In the genomic region with DNA sequence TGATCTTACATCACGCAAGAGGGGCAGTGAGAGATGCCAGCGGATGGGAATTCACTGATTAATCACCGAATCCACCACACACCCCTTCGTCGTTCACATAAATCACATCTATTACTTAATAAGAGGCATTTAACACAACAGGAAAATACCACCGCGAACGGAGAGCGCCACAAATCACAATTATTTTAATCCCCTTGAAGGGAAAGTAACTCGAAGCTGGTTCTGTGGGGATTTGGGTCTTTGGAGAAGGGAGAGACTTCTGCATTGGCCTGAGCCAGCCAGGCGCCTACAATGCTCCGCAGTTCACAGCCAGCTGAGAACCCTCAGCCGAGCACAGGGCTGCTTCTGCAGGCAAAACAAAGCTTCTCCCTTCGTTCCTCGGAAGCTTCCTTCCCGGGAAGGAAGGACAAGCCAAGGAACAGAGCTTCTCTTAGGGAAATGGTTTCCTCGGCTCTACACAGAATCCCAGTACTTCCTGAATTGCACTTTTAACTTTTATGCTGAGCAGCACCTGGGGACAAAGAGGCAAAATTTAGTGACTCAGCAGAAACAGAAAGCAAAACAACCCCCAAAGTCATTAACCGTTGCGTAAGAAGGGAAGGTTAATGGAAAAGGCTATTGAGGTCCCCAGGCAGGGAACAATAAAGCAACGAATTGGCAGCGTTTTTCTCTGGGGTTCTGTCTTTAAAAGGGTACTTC, we compare ENCODE assay signal across 7 cellular contexts. TPM values are rescaled to one million over a fixed set of nuclear protein-coding genes. Genes with fewer than 3 reads are reported as not detected.
A peak's percentile ranks its signal among the peaks of the same experiment; 100 is the strongest.
DNase-seq lines count a peak whose midpoint lies in the region; FAIRE-seq and TF ChIP-seq lines count a peak whose summit lies in the region.

A gene (minus strand): TSS at position 1 of the 699 bp plus-strand sequence. CDS start 287 bp downstream, outside the sequence.

- H3K27ac ChIP-seq in mesendoderm (ENCODE audit: low read depth, low read length), result peak within 1 kb of the TSS; percentile 5
- no peak within 1 kb of the TSS for H3K27ac ChIP-seq in urinary bladder (ENCODE audit: low read depth)

- peaks cover 3% of the 10 kb centered on the region for H3K27me3 Mint-ChIP-seq in endothelial cell (ENCODE audit: unreplicated experiment)

- peak within 1 kb of the TSS; percentile 96 for H3K4me3 Mint-ChIP-seq in endothelial cell (ENCODE audit: unreplicated experiment)

- TF ChIP-seq POLR2A in GM12892 (IDR thresholded peaks at IDR 0.05; ENCODE audit: low read depth, low read length), result no peak
- no peak for TF ChIP-seq POLR2A in H54 (IDR thresholded peaks at IDR 0.05; ENCODE audit: low read depth, low read length)

- no peak within 1 kb of the TSS for H2AK5ac ChIP-seq in mesendoderm (ENCODE audit: low read length)

- peak; percentile 2 for DNase-seq in GM12892 (ENCODE audit: insufficient read length)
- no peak for DNase-seq in H54 (ENCODE audit: insufficient read length, low spot score)
- DNase-seq in NT2/D1 (ENCODE audit: low read depth, low spot score), result peak; percentile 30
- DNase-seq in endothelial cell (ENCODE audit: low spot score), result peak; percentile 48
- peak; percentile 81 for DNase-seq in mesendoderm
- no peak for DNase-seq in stimulated activated naive CD4-positive, alpha-beta T cell (lab: John Stamatoyannopoulos, UW)

- WGBS in mesendoderm (ENCODE audit: extremely low coverage, insufficient coverage, low lambda C conversion rate), result no CpG with 5 or more reads among the region's 21 CpGs
- 1% methylated on average over 21 of the region's 21 CpGs for WGBS in urinary bladder

- H2BK5ac ChIP-seq in mesendoderm (ENCODE audit: low read length), result no peak within 1 kb of the TSS

- peak within 1 kb of the TSS; percentile 97 for H3K4me2 ChIP-seq in mesendoderm (ENCODE audit: low read length)

- peak within 1 kb of the TSS; percentile 60 for H3K4me3 ChIP-seq in NT2/D1 (ENCODE audit: insufficient read length, low read depth)
- H3K4me3 ChIP-seq in mesendoderm (ENCODE audit: low read length), result peak within 1 kb of the TSS; percentile 58
- peak within 1 kb of the TSS; percentile 33 for H3K4me3 ChIP-seq in urinary bladder (ENCODE audit: low read depth, low read length)

- H2BK120ac ChIP-seq in mesendoderm (ENCODE audit: low read depth, low read length), result no peak within 1 kb of the TSS

- TF ChIP-seq CTCF in endothelial cell (IDR thresholded peaks at IDR 0.05; ENCODE audit: unreplicated experiment), result no peak

- H3K18ac ChIP-seq in mesendoderm (ENCODE audit: low read length), result peak within 1 kb of the TSS; percentile 61

- no peaks in the 10 kb centered on the region for H3K79me2 ChIP-seq in mesendoderm (ENCODE audit: control insufficient read depth, insufficient read depth, low read length)

- peaks cover 45% of the 10 kb centered on the region for H3K27me3 ChIP-seq in NT2/D1 (ENCODE audit: insufficient read depth, insufficient read length)
- peaks cover 7% of the 10 kb centered on the region for H3K27me3 ChIP-seq in mesendoderm (ENCODE audit: insufficient read depth, low read length, poor library complexity)

- H2BK15ac ChIP-seq in mesendoderm (replicated peaks; ENCODE audit: low read depth), result no peak within 1 kb of the TSS

- no peak within 1 kb of the TSS for H4K8ac ChIP-seq in mesendoderm (ENCODE audit: low read depth, low read length)

- peak within 1 kb of the TSS; percentile 92 for H3K27ac Mint-ChIP-seq in endothelial cell (ENCODE audit: unreplicated experiment)

- H3K9ac ChIP-seq in NT2/D1 (ENCODE audit: insufficient read length, low read depth) (peak within 1 kb of the TSS; percentile 73), mesendoderm (ENCODE audit: low read length) (peak within 1 kb of the TSS; percentile 63)

- no peak within 1 kb of the TSS for H3K23ac ChIP-seq in mesendoderm (ENCODE audit: low read length)

- H3K9me3 ChIP-seq in NT2/D1 (ENCODE audit: insufficient read depth, low read length), result no peaks in the 10 kb centered on the region

- no peaks in the 10 kb centered on the region for H3K36me3 Mint-ChIP-seq in endothelial cell (ENCODE audit: low read depth, unreplicated experiment)

- no peak within 1 kb of the TSS for H3K4ac ChIP-seq in mesendoderm (ENCODE audit: low read depth, low read length)

- no peak within 1 kb of the TSS for H4K5ac ChIP-seq in mesendoderm (ENCODE audit: low read length)

- FAIRE-seq in GM12892 (lab: Jason Lieb, UNC) (no peak), H54 (lab: Jason Lieb, UNC) (peak; percentile 73)

- H3K36me3 ChIP-seq in NT2/D1 (ENCODE audit: insufficient read depth, insufficient read length, low read length), result no peaks in the 10 kb centered on the region
- H3K36me3 ChIP-seq in mesendoderm (ENCODE audit: control insufficient read depth, insufficient read depth, low read length), result no peaks in the 10 kb centered on the region
- no peaks in the 10 kb centered on the region for H3K36me3 ChIP-seq in urinary bladder (ENCODE audit: insufficient read depth)

- H3K9me3 Mint-ChIP-seq in endothelial cell (ENCODE audit: unreplicated experiment), result no peaks in the 10 kb centered on the region

- H3K4me1 ChIP-seq in NT2/D1 (ENCODE audit: insufficient read depth, insufficient read length) (no peaks in the 10 kb centered on the region), mesendoderm (ENCODE audit: control insufficient read depth, low read depth, low read length) (no peaks in the 10 kb centered on the region), urinary bladder (ENCODE audit: insufficient read depth) (no peaks in the 10 kb centered on the region)

- peaks cover 9% of the 10 kb centered on the region for H3K4me1 Mint-ChIP-seq in endothelial cell (ENCODE audit: unreplicated experiment)

- peak within 1 kb of the TSS; percentile 43 for H3K56ac ChIP-seq in mesendoderm (ENCODE audit: low read length)

- no peaks in the 10 kb centered on the region for H3K79me1 ChIP-seq in mesendoderm (ENCODE audit: low read length)

RNA-seq across cellular contexts. Expression of the gene that starts here (rescaled TPM):
- not detected for polyA plus RNA-seq in GM12892 (2012; ENCODE audit: missing spikeins)
- total RNA-seq in endothelial cell (ENCODE audit: unreplicated experiment) (1.4 TPM), urinary bladder (13.3 TPM)
- 0.21 TPM for polyA plus RNA-seq in mesendoderm (2013, experiment 1 of 2)
- polyA plus RNA-seq in mesendoderm (2013, experiment 2 of 2), result 0.21 TPM
- 0.05 TPM for polyA plus RNA-seq in urinary bladder

Comparison
In these comparisons a context has a peak if more than half of its experiments do, and no peak if none do; other contexts are left out.
1. DNase-seq: peak in GM12892 (single experiment), NT2/D1 (single experiment), endothelial cell (single experiment) and mesendoderm (single experiment); none in H54 (single experiment) and stimulated activated naive CD4-positive, alpha-beta T cell (0 of 6).
2. Peak in every context shown above with its lines, with median percentiles within 50 percentile points of each other: H3K4me3 ChIP-seq.